ENCODE assay signal across 5 cellular contexts in genomic region chr15:28727026-28727425, GRCh38. TPM values are rescaled to one million over a fixed set of nuclear protein-coding genes. Genes with fewer than 3 reads are reported as not detected.
"Had no signal": no experiment of that assay in that cellular context is flagged by ENCODE, and none has a peak within 500 bp of the region (broad histone marks: within the 10 kb centered on the region; RNA-seq: fewer than 3 reads in every experiment).

No MANE protein-coding gene starts in this region.

RNA-seq across cellular contexts. Expression of gene GOLGA8M, which starts 14.8 kb away (rescaled TPM):
- total RNA-seq: GM23248, GM23338, H1, H7, H9 had no signal
- polyA plus RNA-seq: GM23338, H1 had no signal
